18 cellular contexts compared by ENCODE assay signal in the genomic region with DNA sequence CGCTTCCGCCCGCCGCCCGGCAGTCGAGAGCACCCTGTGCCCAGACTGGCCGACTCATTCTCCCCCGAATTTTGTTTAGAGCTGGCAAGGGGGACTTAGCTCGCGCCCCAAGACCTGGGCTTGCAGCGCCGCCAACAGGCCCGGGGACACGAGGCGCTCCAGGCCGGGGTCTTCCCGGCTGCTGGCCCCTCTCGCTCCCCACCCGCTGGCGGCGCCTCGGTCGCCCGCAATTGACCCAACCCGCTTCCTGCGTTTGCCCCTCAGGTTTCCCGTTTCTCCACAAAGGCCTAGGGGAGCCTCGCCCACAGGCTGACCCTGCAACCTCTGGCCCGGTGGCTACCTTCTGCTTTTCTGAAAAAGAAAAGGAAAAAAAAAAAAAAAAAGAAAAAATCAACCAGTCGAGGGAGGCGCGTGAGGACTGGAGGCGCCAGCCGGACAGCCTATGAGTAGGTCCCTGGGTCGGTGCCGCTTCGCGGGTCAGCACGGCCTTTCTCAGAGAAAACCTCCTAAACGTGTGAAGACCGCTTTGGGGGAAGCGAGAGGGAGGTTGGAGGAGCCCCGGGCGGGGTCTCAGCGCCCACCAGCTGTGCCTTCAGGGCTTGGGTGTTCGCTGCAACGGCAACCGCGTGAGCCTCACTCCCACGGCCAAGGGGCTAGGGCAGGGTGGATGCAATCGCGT. TPM values are rescaled to one million over a fixed set of nuclear protein-coding genes. Genes with fewer than 3 reads are reported as not detected.
A peak's percentile ranks its signal among the peaks of the same experiment; 100 is the strongest.
DNase-seq lines count a peak whose midpoint lies in the region; ATAC-seq and TF ChIP-seq lines count a peak whose summit lies in the region.
"Had no signal": no experiment of that assay in that cellular context is flagged by ENCODE, and none has a peak within 500 bp of the region (broad histone marks: within the 10 kb centered on the region; RNA-seq: fewer than 3 reads in every experiment).

No MANE protein-coding gene starts in this region.

- no peak for DNase-seq in left ventricle myocardium inferior
- no peak for DNase-seq in heart left ventricle
- DNase-seq in activated naive CD8-positive, alpha-beta T cell treated with anti-CD3 and anti-CD28 coated beads for 36 hours = peak; percentile 17
- peak; percentile 36 for DNase-seq in left kidney (ENCODE audit: low read depth, low spot score)
- peak; percentile 18 for DNase-seq in testis
- no peak for DNase-seq in amniotic stem cell (lab: John Stamatoyannopoulos, UW)
- DNase-seq in GDM1 (lab: John Stamatoyannopoulos, UW) = no peak
- no peak for DNase-seq in NCI-H1105 treated with DMSO at 0.1 percent for 48 hours (lab: John Stamatoyannopoulos, UW)
- DNase-seq: activated CD8-positive, alpha-beta T cell treated with anti-CD3 and anti-CD28 coated beads, Interleukin-2, amount 10 ng/mL, durations not matched to agents 7 days and 5 days; colonic mucosa; DMS 273 treated with DMSO at 0.1 percent for 48 hours; foreskin fibroblast; Kasumi-1; left cardiac atrium; NCI-H187 had no signal

- H3K27ac ChIP-seq in left ventricle myocardium inferior (replicated peaks) = no peak overlapping the region
- no peak overlapping the region for H3K27ac ChIP-seq in heart left ventricle
- no peak overlapping the region for H3K27ac ChIP-seq in testis
- H3K27ac ChIP-seq: colonic mucosa had no signal

- H3K27me3 ChIP-seq in left ventricle myocardium inferior (ENCODE audit: low read depth) (peaks cover 100% of the 10 kb centered on the region), heart left ventricle (peaks cover 80 to 95% (median 90%) of the 10 kb centered on the region in 9 donors), testis (peaks cover 6% of the 10 kb centered on the region)

- H3K27me3 Mint-ChIP-seq in activated naive CD8-positive, alpha-beta T cell treated with anti-CD3 and anti-CD28 coated beads for 36 hours = peaks cover 99% of the 10 kb centered on the region

- H3K9me3 ChIP-seq in left ventricle myocardium inferior (replicated peaks) (no peaks in the 10 kb centered on the region), heart left ventricle (no peaks in the 10 kb centered on the region), testis (no peaks in the 10 kb centered on the region)
- H3K9me3 ChIP-seq: colonic mucosa had no signal

- no peaks in the 10 kb centered on the region for H3K36me3 Mint-ChIP-seq in activated naive CD8-positive, alpha-beta T cell treated with anti-CD3 and anti-CD28 coated beads for 36 hours

- no peaks in the 10 kb centered on the region for H3K36me3 ChIP-seq in left ventricle myocardium inferior
- H3K36me3 ChIP-seq in heart left ventricle = no peaks in the 10 kb centered on the region
- H3K36me3 ChIP-seq in testis (ENCODE audit: low read depth, missing control alignments) = no peaks in the 10 kb centered on the region
- H3K36me3 ChIP-seq: colonic mucosa had no signal

- H3K27ac Mint-ChIP-seq in activated naive CD8-positive, alpha-beta T cell treated with anti-CD3 and anti-CD28 coated beads for 36 hours = no peak overlapping the region
- H3K27ac Mint-ChIP-seq: activated CD8-positive, alpha-beta T cell treated with anti-CD3 and anti-CD28 coated beads, Interleukin-2, amount 10 ng/mL, durations not matched to agents 7 days and 5 days; activated naive CD4-positive, alpha-beta T cell treated with anti-CD3 and anti-CD28 coated beads, Interleukin-2, amount 50 U/mL, for 72 hours had no signal

- no peaks in the 10 kb centered on the region for H3K9me3 Mint-ChIP-seq in activated naive CD8-positive, alpha-beta T cell treated with anti-CD3 and anti-CD28 coated beads for 36 hours
- H3K9me3 Mint-ChIP-seq: activated naive CD4-positive, alpha-beta T cell treated with anti-CD3 and anti-CD28 coated beads, Interleukin-2, amount 50 U/mL, for 72 hours had no signal

- intact Hi-C loops in left ventricle myocardium inferior (cut with micrococcal nuclease) = loop anchor here (5.0 kb wide), 1 partner anchor 393 kb away; no protein-coding TSS in a partner anchor
- intact Hi-C loops in heart left ventricle (cut with DNase I) = loop anchor here in 6 of 10 donors (2.0 to 5.0 kb wide), 3 partner anchors 388 to 393 kb away; no protein-coding TSS in a partner anchor
- intact Hi-C loops in testis (cut with DNase I; ENCODE audit: low total_unique reads) = no loop called here

- H3K4me3 Mint-ChIP-seq in activated naive CD8-positive, alpha-beta T cell treated with anti-CD3 and anti-CD28 coated beads for 36 hours = no peak overlapping the region
- H3K4me3 Mint-ChIP-seq: activated CD8-positive, alpha-beta T cell treated with anti-CD3 and anti-CD28 coated beads, Interleukin-2, amount 10 ng/mL, durations not matched to agents 7 days and 5 days had no signal

- no peak for ATAC-seq in heart left ventricle
- ATAC-seq: activated CD8-positive, alpha-beta T cell treated with anti-CD3 and anti-CD28 coated beads, Interleukin-2, amount 10 ng/mL, durations not matched to agents 7 days and 5 days; activated naive CD4-positive, alpha-beta T cell treated with anti-CD3 and anti-CD28 coated beads, Interleukin-2, amount 50 U/mL, for 72 hours; GM12878; left cardiac atrium had no signal

- TF ChIP-seq CTCF in left ventricle myocardium inferior (IDR thresholded peaks at IDR 0.05; ENCODE audit: borderline replicate concordance) (no peak), heart left ventricle (IDR thresholded peaks at IDR 0.05) (no peak), testis (IDR thresholded peaks at IDR 0.05) (no peak)

- H3K4me1 Mint-ChIP-seq in activated naive CD8-positive, alpha-beta T cell treated with anti-CD3 and anti-CD28 coated beads for 36 hours = peaks cover 38% of the 10 kb centered on the region

- 3 to 6% (median 6%) methylated on average over 46 to 52 of the region's 52 CpGs for WGBS in heart left ventricle, 4 donors
- WGBS in testis, 2 donors = 7 to 8% methylated on average over 48 to 52 of the region's 52 CpGs

- H3K4me3 ChIP-seq in left ventricle myocardium inferior (peak overlapping the region; percentile 7), heart left ventricle (peak overlapping the region in 2 of 12 donors; percentile 0 to 12), testis (no peak overlapping the region)
- H3K4me3 ChIP-seq: colonic mucosa, GM12878 had no signal

- TF ChIP-seq POLR2A in heart left ventricle (IDR thresholded peaks at IDR 0.05) (no peak), testis (IDR thresholded peaks at IDR 0.05) (no peak)

- H3K4me1 ChIP-seq in left ventricle myocardium inferior = peaks cover 54% of the 10 kb centered on the region
- H3K4me1 ChIP-seq in heart left ventricle = peaks cover 0 to 52% (median 44%) of the 10 kb centered on the region in 12 donors
- H3K4me1 ChIP-seq in testis = peaks cover 6% of the 10 kb centered on the region

RNA-seq across cellular contexts. Expression of gene FOXL2, which starts 7.2 kb away (rescaled TPM):
- total RNA-seq in left ventricle myocardium inferior (not detected), heart left ventricle (not detected), testis (1 to 10 TPM; 1.9 to 2.6 TPM)
- polyA plus RNA-seq in heart left ventricle (not detected), testis (ENCODE audit: insufficient read depth, low read depth, low replicate concordance) (1.3 TPM)
- total RNA-seq in activated naive CD8-positive, alpha-beta T cell treated with anti-CD3 and anti-CD28 coated beads for 36 hours = not detected
- total RNA-seq: activated CD8-positive, alpha-beta T cell treated with anti-CD3 and anti-CD28 coated beads, Interleukin-2, amount 10 ng/mL, durations not matched to agents 7 days and 5 days; activated naive CD4-positive, alpha-beta T cell treated with anti-CD3 and anti-CD28 coated beads, Interleukin-2, amount 50 U/mL, for 72 hours; GM12878; left cardiac atrium; urinary bladder had no signal
- polyA plus RNA-seq: GM12878, urinary bladder had no signal

RNA-seq across cellular contexts. Expression of gene FOXL2NB, which starts 7.3 kb away (rescaled TPM):
- not detected for total RNA-seq in left ventricle myocardium inferior
- under 1 TPM in 1 of 9 donors, not detected in 8; 0.25 TPM for total RNA-seq in heart left ventricle
- not detected for polyA plus RNA-seq in heart left ventricle
- not detected for total RNA-seq in activated naive CD8-positive, alpha-beta T cell treated with anti-CD3 and anti-CD28 coated beads for 36 hours
- 1 to 10 TPM; 2.7 to 2.8 TPM for total RNA-seq in testis
- polyA plus RNA-seq in testis (ENCODE audit: insufficient read depth, low read depth, low replicate concordance) = 2.3 TPM
- total RNA-seq: activated CD8-positive, alpha-beta T cell treated with anti-CD3 and anti-CD28 coated beads, Interleukin-2, amount 10 ng/mL, durations not matched to agents 7 days and 5 days; activated naive CD4-positive, alpha-beta T cell treated with anti-CD3 and anti-CD28 coated beads, Interleukin-2, amount 50 U/mL, for 72 hours; colonic mucosa; GM12878; left cardiac atrium; urinary bladder had no signal
- polyA plus RNA-seq: GM12878, urinary bladder had no signal

Comparison
In these comparisons a context has a peak if more than half of its experiments do, and no peak if none do; other contexts are left out.
1. DNase-seq: peak in activated naive CD8-positive, alpha-beta T cell treated with anti-CD3 and anti-CD28 coated beads for 36 hours (single experiment), left kidney (single experiment) and testis (single experiment); none in left ventricle myocardium inferior (single experiment), heart left ventricle (0 of 5), amniotic stem cell (single experiment), GDM1 (single experiment) and NCI-H1105 treated with DMSO at 0.1 percent for 48 hours (single experiment).